8 cellular contexts compared by ENCODE assay signal in the genomic region with DNA sequence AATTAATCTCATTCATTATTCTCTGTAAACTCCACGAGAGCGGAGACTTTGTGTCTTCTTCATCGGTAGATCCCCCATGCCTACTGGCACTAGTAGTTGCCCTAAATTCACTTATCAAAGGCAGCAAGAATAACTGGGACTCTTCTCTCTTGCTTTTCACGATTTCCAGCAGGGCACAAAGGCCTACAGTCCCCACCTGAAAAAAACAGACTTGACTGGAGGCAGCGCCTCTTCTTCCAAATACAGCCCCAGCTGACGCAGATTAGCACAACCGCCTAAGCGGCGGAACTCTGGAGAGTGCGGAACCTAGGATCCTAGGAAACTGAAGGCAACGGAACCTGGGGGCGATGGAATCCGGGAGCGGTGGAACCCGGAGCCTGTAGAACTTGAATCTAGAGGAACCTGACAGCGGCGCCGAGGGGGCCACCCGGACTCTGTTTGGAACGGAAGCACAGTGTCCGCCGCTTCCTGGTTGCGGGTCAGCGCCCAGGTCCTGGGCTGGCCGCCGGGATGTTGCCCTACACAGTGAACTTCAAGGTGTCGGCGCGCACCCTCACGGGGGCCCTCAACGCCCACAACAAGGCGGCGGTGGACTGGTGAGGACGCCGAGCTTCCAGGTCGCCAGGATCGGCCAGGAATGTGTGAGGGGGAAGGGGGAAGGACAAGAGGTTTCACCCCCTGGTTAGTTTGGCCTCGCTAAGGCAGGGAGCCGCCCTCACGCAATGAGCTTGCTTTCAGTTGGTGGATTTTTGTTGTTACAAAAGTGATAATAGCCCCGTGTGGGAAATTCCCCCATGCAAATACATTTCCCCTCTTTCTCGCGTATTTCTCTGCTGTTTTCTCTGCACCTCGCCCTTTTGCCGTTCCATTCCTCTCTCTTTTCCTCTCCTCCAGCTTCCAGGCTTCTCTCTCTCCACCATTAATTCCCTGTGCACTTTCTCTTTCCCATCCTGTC. TPM values are rescaled to one million over a fixed set of nuclear protein-coding genes. Genes with fewer than 3 reads are reported as not detected.
DNase-seq lines count a peak whose midpoint lies in the region; ATAC-seq and TF ChIP-seq lines count a peak whose summit lies in the region.

A gene with protein sequence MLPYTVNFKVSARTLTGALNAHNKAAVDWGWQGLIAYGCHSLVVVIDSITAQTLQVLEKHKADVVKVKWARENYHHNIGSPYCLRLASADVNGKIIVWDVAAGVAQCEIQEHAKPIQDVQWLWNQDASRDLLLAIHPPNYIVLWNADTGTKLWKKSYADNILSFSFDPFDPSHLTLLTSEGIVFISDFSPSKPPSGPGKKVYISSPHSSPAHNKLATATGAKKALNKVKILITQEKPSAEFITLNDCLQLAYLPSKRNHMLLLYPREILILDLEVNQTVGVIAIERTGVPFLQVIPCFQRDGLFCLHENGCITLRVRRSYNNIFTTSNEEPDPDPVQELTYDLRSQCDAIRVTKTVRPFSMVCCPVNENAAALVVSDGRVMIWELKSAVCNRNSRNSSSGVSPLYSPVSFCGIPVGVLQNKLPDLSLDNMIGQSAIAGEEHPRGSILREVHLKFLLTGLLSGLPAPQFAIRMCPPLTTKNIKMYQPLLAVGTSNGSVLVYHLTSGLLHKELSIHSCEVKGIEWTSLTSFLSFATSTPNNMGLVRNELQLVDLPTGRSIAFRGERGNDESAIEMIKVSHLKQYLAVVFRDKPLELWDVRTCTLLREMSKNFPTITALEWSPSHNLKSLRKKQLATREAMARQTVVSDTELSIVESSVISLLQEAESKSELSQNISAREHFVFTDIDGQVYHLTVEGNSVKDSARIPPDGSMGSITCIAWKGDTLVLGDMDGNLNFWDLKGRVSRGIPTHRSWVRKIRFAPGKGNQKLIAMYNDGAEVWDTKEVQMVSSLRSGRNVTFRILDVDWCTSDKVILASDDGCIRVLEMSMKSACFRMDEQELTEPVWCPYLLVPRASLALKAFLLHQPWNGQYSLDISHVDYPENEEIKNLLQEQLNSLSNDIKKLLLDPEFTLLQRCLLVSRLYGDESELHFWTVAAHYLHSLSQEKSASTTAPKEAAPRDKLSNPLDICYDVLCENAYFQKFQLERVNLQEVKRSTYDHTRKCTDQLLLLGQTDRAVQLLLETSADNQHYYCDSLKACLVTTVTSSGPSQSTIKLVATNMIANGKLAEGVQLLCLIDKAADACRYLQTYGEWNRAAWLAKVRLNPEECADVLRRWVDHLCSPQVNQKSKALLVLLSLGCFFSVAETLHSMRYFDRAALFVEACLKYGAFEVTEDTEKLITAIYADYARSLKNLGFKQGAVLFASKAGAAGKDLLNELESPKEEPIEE (plus strand): TSS at position 452 of the 955 bp plus-strand sequence. CDS start 59 bp downstream, at position 511.

- intact Hi-C loops in mammary epithelial cell (cut with micrococcal nuclease): loop anchor here (5.0 kb wide), 2 partner anchors 344 to 429 kb away; no protein-coding TSS in a partner anchor

- H3K9ac ChIP-seq in mammary epithelial cell (ENCODE audit: insufficient read depth, low read length) (peak within 1 kb of the TSS; percentile 77), iPS-20b (ENCODE audit: low read depth, low read length) (peak within 1 kb of the TSS; percentile 95)

- 4% methylated on average over 28 of the region's 45 CpGs for WGBS in mammary epithelial cell (ENCODE audit: low coverage, missing lambda C conversion rate)

- H3K4me2 ChIP-seq in mammary epithelial cell (ENCODE audit: insufficient read depth, low read depth, low read length): peak within 1 kb of the TSS; percentile 88

- no TSS peak for BruUV-seq in mammary epithelial cell (replicated peaks; lab: Mats Ljungman, UMichigan)

- in situ Hi-C loops in ACHN (cut with HindIII; ENCODE audit: low pct_ligation_motif_present, low pct_unique_long_range_greater_than_20kb, low sequenced_read_pairs): no loop called here
- in situ Hi-C loops in mammary epithelial cell (cut with MboI; ENCODE audit: low sequenced_read_pairs in 2 of 2): no loop called here

- peak; percentile 93 for ATAC-seq in GM18868 (IDR thresholded peaks at IDR 0.05; ENCODE audit: unreplicated experiment)
- ATAC-seq in HG03103 (IDR thresholded peaks at IDR 0.05; ENCODE audit: low read depth, unreplicated experiment): peak; percentile 93

- H3K4me3 ChIP-seq in WERI-Rb-1 (ENCODE audit: low read depth, low read length) (peak within 1 kb of the TSS; percentile 59), mammary epithelial cell (replicated peaks in 1 of 3; ENCODE audit: insufficient read depth in 1 of 3, low read depth in 2 of 3, low read length in 3 of 3) (peak within 1 kb of the TSS; percentile 68 to 84 (median 77)), iPS-20b (ENCODE audit: low read length) (peak within 1 kb of the TSS; percentile 98), skin epidermis (peak within 1 kb of the TSS; percentile 59 to 92 (median 81))

- peaks cover 6% of the 10 kb centered on the region; the same call in 1 of the 2 replicates for H3K36me3 ChIP-seq in WERI-Rb-1
- no peaks in the 10 kb centered on the region for H3K36me3 ChIP-seq in mammary epithelial cell (ENCODE audit: insufficient read depth, low read length)
- H3K36me3 ChIP-seq in iPS-20b (ENCODE audit: insufficient read depth, low read depth, low read length): peaks cover 18% of the 10 kb centered on the region

- dilution Hi-C loops in mammary epithelial cell (cut with HindIII; ENCODE audit: low sequenced_read_pairs): no loop called here

- peak within 1 kb of the TSS; percentile 67 for H3K27ac ChIP-seq in WERI-Rb-1
- H3K27ac ChIP-seq in mammary epithelial cell (ENCODE audit: insufficient read depth, low read depth, low read length): peak within 1 kb of the TSS; percentile 77
- H3K27ac ChIP-seq in iPS-20b (ENCODE audit: low read length): peak within 1 kb of the TSS; percentile 43
- H3K27ac ChIP-seq in skin epidermis: peak within 1 kb of the TSS; percentile 39 to 92 (median 85)

- H3K9me3 ChIP-seq in WERI-Rb-1 (ENCODE audit: severe bottlenecking) (no peaks in the 10 kb centered on the region), mammary epithelial cell (replicated peaks; ENCODE audit: insufficient read depth, low read length) (no peaks in the 10 kb centered on the region), iPS-20b (ENCODE audit: insufficient read depth, low read depth, low read length) (peaks cover 9% of the 10 kb centered on the region; the same call in 1 of the 2 replicates)

- H3K79me2 ChIP-seq in mammary epithelial cell (ENCODE audit: insufficient read depth, low read length): peaks cover 47% of the 10 kb centered on the region

- H2AFZ ChIP-seq in mammary epithelial cell (ENCODE audit: low read depth, low read length): peak within 1 kb of the TSS; percentile 93

- no peaks in the 10 kb centered on the region for H4K20me1 ChIP-seq in mammary epithelial cell (ENCODE audit: insufficient read depth, low read length)

- CTCF ChIA-PET in mammary epithelial cell (lab: Charles Lee; ENCODE audit: low non-redundant PET): interaction anchor here (0.7 kb wide), 1 partner anchor 74 kb away, joined by 3 read pairs; no protein-coding TSS in a partner anchor

- H3K4me1 ChIP-seq in mammary epithelial cell (ENCODE audit: insufficient read depth, low read length) (peaks cover 4% of the 10 kb centered on the region), iPS-20b (ENCODE audit: insufficient read depth, low read length) (no peaks in the 10 kb centered on the region)

- no peaks in the 10 kb centered on the region for H3K27me3 ChIP-seq in WERI-Rb-1 (ENCODE audit: insufficient read depth, low read depth, severe bottlenecking)
- H3K27me3 ChIP-seq in mammary epithelial cell (ENCODE audit: insufficient read depth, low read length): no peaks in the 10 kb centered on the region
- no peaks in the 10 kb centered on the region for H3K27me3 ChIP-seq in iPS-20b (ENCODE audit: insufficient read depth, low read length)

- TF ChIP-seq CTCF in WERI-Rb-1 (IDR thresholded peaks at IDR 0.05; ENCODE audit: low read depth, low read length): no peak
- TF ChIP-seq CTCF in mammary epithelial cell (conservative IDR thresholded peaks at IDR 0.05 in 1 of 2, IDR thresholded peaks at IDR 0.05 in 1 of 2; ENCODE audit: extremely low read depth in 1 of 2, insufficient read depth in 1 of 2, low read depth in 1 of 2, low read length in 2 of 2): no peak

- DNase-seq in ACHN (peak; percentile 96), NCI-H2196 (lab: John Stamatoyannopoulos, UW; ENCODE audit: unreplicated experiment) (peak; percentile 73), WERI-Rb-1 (peak; percentile 83), mammary epithelial cell (peak; percentile 92)

RNA-seq across cellular contexts. Expression of the gene that starts here (rescaled TPM):
- 10 to 100 TPM; 57.8 to 91.5 TPM for total RNA-seq in mammary epithelial cell
- 34.0 TPM for polyA plus RNA-seq in mammary epithelial cell
- 221 TPM for polyA minus RNA-seq in mammary epithelial cell

Comparison
In these comparisons a context has a peak if more than half of its experiments do, and no peak if none do; other contexts are left out.
1. Peak in every context shown above with its lines: DNase-seq, ATAC-seq, H3K4me3 ChIP-seq and H3K27ac ChIP-seq.